In genomic region chr9:32486839-32487562, GRCh38 we compare ENCODE assay signal across 25 cellular contexts. TPM values are rescaled to one million over a fixed set of nuclear protein-coding genes. Genes with fewer than 3 reads are reported as not detected.
DNase-seq lines count a peak whose midpoint lies in the region; ATAC-seq, FAIRE-seq and TF ChIP-seq lines count a peak whose summit lies in the region.
"Had no signal": no experiment of that assay in that cellular context is flagged by ENCODE, and none has a peak within 500 bp of the region (broad histone marks: within the 10 kb centered on the region; RNA-seq: fewer than 3 reads in every experiment).

No MANE protein-coding gene starts in this region.

- no peak overlapping the region for H2AFZ ChIP-seq in GM23248

- peaks cover 13% of the 10 kb centered on the region; the same call in 1 of the 2 replicates for H3F3A ChIP-seq in GM23248 (ENCODE audit: insufficient read depth)

- DNase-seq in A549 (ENCODE audit: low read depth in 1 of 2, low spot score in 1 of 2), result no peak
- peak; percentile 37 for DNase-seq in GM23248
- DNase-seq in central memory CD8-positive, alpha-beta T cell (ENCODE audit: low spot score in 2 of 2), result no peak
- no peak for DNase-seq in heart right ventricle
- DNase-seq in activated CD4-positive, alpha-beta T cell treated with anti-CD3 and anti-CD28 coated beads, Interleukin-2, amount 10 ng/mL, durations not matched to agents 24 days and 14 days, result no peak
- DNase-seq in natural killer cell, result no peak
- DNase-seq: ACHN; activated CD4-positive, CD25-positive, alpha-beta regulatory T cell treated with anti-CD3 and anti-CD28 coated beads, Interleukin-2, amount 50 U/mL, for 72 hours; activated effector memory CD4-positive, alpha-beta T cell treated with Interleukin-2 at 50 U/mL for 16 hours; amygdala; CD4-positive, alpha-beta T cell; effector memory CD8-positive, alpha-beta T cell; hypothalamus; NCI-H1048; NCI-H2107; NCI-H510A treated with DMSO at 0.1 percent for 48 hours; posterior cingulate gyrus; RPMI8226; stimulated activated CD4-positive, alpha-beta T cell treated with anti-CD3 and anti-CD28 coated beads, Interleukin-4, amount 100 ng/mL, for 24 hours had no signal

- no peak for TF ChIP-seq EP300 in A549 (IDR thresholded peaks at IDR 0.05)

- intact Hi-C loops in heart right ventricle (cut with DNase I) (no loop called here), natural killer cell (cut with micrococcal nuclease) (loop anchor here (10.0 kb wide), 1 partner anchor 92 kb away; no protein-coding TSS in a partner anchor)
- intact Hi-C loops in activated CD4-positive, alpha-beta T cell treated with anti-CD3 and anti-CD28 coated beads, Interleukin-2, amount 10 ng/mL, durations not matched to agents 24 days and 14 days (cut with micrococcal nuclease), result no loop called here

- H3K27me3 ChIP-seq in GM23248 (replicated peaks; ENCODE audit: insufficient read depth), result no peaks in the 10 kb centered on the region
- no peaks in the 10 kb centered on the region for H3K27me3 ChIP-seq in liver (ENCODE audit: control insufficient read depth in 4 of 4, insufficient read depth in 4 of 4, low read length in 3 of 4)
- H3K27me3 ChIP-seq in heart right ventricle, result no peaks in the 10 kb centered on the region

- H3K9ac ChIP-seq in GM23248 (no peak overlapping the region), liver (ENCODE audit: low read depth in 1 of 2, low read length in 2 of 2) (no peak overlapping the region)
- H3K9ac ChIP-seq: KMS-11 had no signal

- H4K20me1 ChIP-seq in GM23248 (ENCODE audit: insufficient read depth), result no peaks in the 10 kb centered on the region

- no peaks in the 10 kb centered on the region for H3K27me3 Mint-ChIP-seq in central memory CD8-positive, alpha-beta T cell
- H3K27me3 Mint-ChIP-seq in activated CD4-positive, alpha-beta T cell treated with anti-CD3 and anti-CD28 coated beads, Interleukin-2, amount 10 ng/mL, durations not matched to agents 24 days and 14 days, result no peaks in the 10 kb centered on the region
- H3K27me3 Mint-ChIP-seq in natural killer cell (ENCODE audit: low read depth in 2 of 2), result no peaks in the 10 kb centered on the region
- H3K27me3 Mint-ChIP-seq: CD4-positive, alpha-beta T cell; effector memory CD8-positive, alpha-beta T cell; memory B cell had no signal

- peak overlapping the region; percentile 64 for H3K27ac Mint-ChIP-seq in central memory CD8-positive, alpha-beta T cell (ENCODE audit: low read depth)
- H3K27ac Mint-ChIP-seq in activated CD4-positive, alpha-beta T cell treated with anti-CD3 and anti-CD28 coated beads, Interleukin-2, amount 10 ng/mL, durations not matched to agents 24 days and 14 days, result no peak overlapping the region
- H3K27ac Mint-ChIP-seq in natural killer cell, result peak overlapping the region in 1 of 2 donors; percentile 37
- H3K27ac Mint-ChIP-seq: CD4-positive, alpha-beta T cell; memory B cell had no signal

- H3K79me2 ChIP-seq in GM23248 (ENCODE audit: insufficient read depth), result no peaks in the 10 kb centered on the region

- no peak for FAIRE-seq in A549 (lab: Jason Lieb, UNC)
- FAIRE-seq: GM18507 had no signal

- H3K9me3 ChIP-seq in A549 (no peaks in the 10 kb centered on the region), GM23248 (ENCODE audit: low read depth) (no peaks in the 10 kb centered on the region), liver (ENCODE audit: control insufficient read depth in 4 of 4, low read length in 3 of 4) (no peaks in the 10 kb centered on the region), heart right ventricle (no peaks in the 10 kb centered on the region)

- no peak for TF ChIP-seq POLR2A in A549 (IDR thresholded peaks at IDR 0.05; ENCODE audit: low read length)

- no peaks in the 10 kb centered on the region for H3K4me1 Mint-ChIP-seq in central memory CD8-positive, alpha-beta T cell
- H3K4me1 Mint-ChIP-seq in activated CD4-positive, alpha-beta T cell treated with anti-CD3 and anti-CD28 coated beads, Interleukin-2, amount 10 ng/mL, durations not matched to agents 24 days and 14 days, result no peaks in the 10 kb centered on the region
- no peaks in the 10 kb centered on the region for H3K4me1 Mint-ChIP-seq in natural killer cell
- H3K4me1 Mint-ChIP-seq: memory B cell had no signal

- H3K27ac ChIP-seq in A549 (no peak overlapping the region), GM23248 (no peak overlapping the region), liver (ENCODE audit: low read depth in 1 of 2, low read length in 2 of 2) (no peak overlapping the region), heart right ventricle (no peak overlapping the region)
- H3K27ac ChIP-seq: KMS-11 had no signal

- peaks cover 17% of the 10 kb centered on the region; the same call in 1 of the 2 replicates for H3K36me3 ChIP-seq in GM23248 (ENCODE audit: low read depth)
- peaks cover 2 to 28% (median 22%) of the 10 kb centered on the region in 4 donors for H3K36me3 ChIP-seq in liver (ENCODE audit: control insufficient read depth in 4 of 4, insufficient read depth in 3 of 4, low read depth in 1 of 4, low read length in 3 of 4)
- H3K36me3 ChIP-seq in heart right ventricle, result peaks cover 0 to 100% (median 35%) of the 10 kb centered on the region in 9 donors

- no peaks in the 10 kb centered on the region for H3K9me3 Mint-ChIP-seq in central memory CD8-positive, alpha-beta T cell
- no peaks in the 10 kb centered on the region for H3K9me3 Mint-ChIP-seq in activated CD4-positive, alpha-beta T cell treated with anti-CD3 and anti-CD28 coated beads, Interleukin-2, amount 10 ng/mL, durations not matched to agents 24 days and 14 days
- no peaks in the 10 kb centered on the region for H3K9me3 Mint-ChIP-seq in natural killer cell
- H3K9me3 Mint-ChIP-seq: CD4-positive, alpha-beta T cell; effector memory CD8-positive, alpha-beta T cell; memory B cell; nephron had no signal

- TF ChIP-seq RAD21 in A549 (conservative IDR thresholded peaks at IDR 0.05 in 1 of 2, IDR thresholded peaks at IDR 0.05 in 1 of 2), result no peak
- TF ChIP-seq RAD21 in liver (IDR thresholded peaks at IDR 0.05), result peak in 1 of 2 donors; percentile 39

- H3K36me3 Mint-ChIP-seq in central memory CD8-positive, alpha-beta T cell (ENCODE audit: insufficient read depth), result peaks cover 78% of the 10 kb centered on the region
- H3K36me3 Mint-ChIP-seq in activated CD4-positive, alpha-beta T cell treated with anti-CD3 and anti-CD28 coated beads, Interleukin-2, amount 10 ng/mL, durations not matched to agents 24 days and 14 days (ENCODE audit: low read depth), result peaks cover 61% of the 10 kb centered on the region
- H3K36me3 Mint-ChIP-seq in natural killer cell, result peaks cover 48% of the 10 kb centered on the region

- H3K4me1 ChIP-seq in A549 (peaks cover 11% of the 10 kb centered on the region; the same call in 2 of the 3 replicates), GM23248 (ENCODE audit: insufficient read depth) (peaks cover 3% of the 10 kb centered on the region; the same call in 1 of the 2 replicates), liver (ENCODE audit: control insufficient read depth in 4 of 4, insufficient read depth in 4 of 4, low read length in 3 of 4) (peaks cover 3 to 20% (median 14%) of the 10 kb centered on the region in 4 donors), heart right ventricle (no peaks in the 10 kb centered on the region)

- in situ Hi-C loops in GM23248 (cut with MboI), result no loop called here

- ATAC-seq in A549, result peak in 1 of 2 experiments; percentile 26; a peak in 1 of 6 replicates
- ATAC-seq in central memory CD8-positive, alpha-beta T cell (replicated peaks; ENCODE audit: extremely low read depth, poor library complexity, severe bottlenecking), result no peak
- no peak for ATAC-seq in heart right ventricle
- no peak for ATAC-seq in HG02623 (IDR thresholded peaks at IDR 0.05; ENCODE audit: unreplicated experiment)
- ATAC-seq in natural killer cell, result no peak
- ATAC-seq: effector memory CD8-positive, alpha-beta T cell had no signal

- CTCF ChIA-PET in A549 (lab: Yijun Ruan, JAX), result interaction anchor here (0.5 to 2.3 kb wide), 4 partner anchors 31 to 481 kb away, joined by 3 to 7 read pairs (median 4); partner anchors contain the start of gene RIGI

- H3K4me2 ChIP-seq in A549 (peak overlapping the region; percentile 58), GM23248 (ENCODE audit: unreplicated experiment) (no peak overlapping the region)
- H3K4me2 ChIP-seq: KMS-11 had no signal

- TF ChIP-seq CTCF in A549 (IDR thresholded peaks at IDR 0.05) (no peak), liver (IDR thresholded peaks at IDR 0.05; ENCODE audit: low read depth, low read length, missing input control) (no peak), heart right ventricle (IDR thresholded peaks at IDR 0.05) (no peak), natural killer cell (IDR thresholded peaks at IDR 0.05) (no peak)

- H3K4me3 Mint-ChIP-seq in central memory CD8-positive, alpha-beta T cell, result no peak overlapping the region
- H3K4me3 Mint-ChIP-seq in activated CD4-positive, alpha-beta T cell treated with anti-CD3 and anti-CD28 coated beads, Interleukin-2, amount 10 ng/mL, durations not matched to agents 24 days and 14 days, result no peak overlapping the region
- no peak overlapping the region for H3K4me3 Mint-ChIP-seq in natural killer cell
- H3K4me3 Mint-ChIP-seq: CD4-positive, alpha-beta T cell; effector memory CD8-positive, alpha-beta T cell; memory B cell; nephron had no signal

- WGBS in A549 (ENCODE audit: missing lambda C conversion rate), result 56% methylated on average over 2 of the region's 2 CpGs
- 55 to 64% methylated on average over 2 of the region's 2 CpGs for WGBS in GM23248 (ENCODE audit: low coverage in 1 of 2, low lambda C conversion rate in 2 of 2, missing lambda C conversion rate in 2 of 2), 2 experiments
- WGBS in liver, result 38% methylated on average over 2 of the region's 2 CpGs
- WGBS in heart right ventricle, 2 donors, result 87 to 88% methylated on average over 2 of the region's 2 CpGs

- POLR2A ChIA-PET in A549 (lab: Yijun Ruan, JAX), result interaction anchor here (0.6 kb wide), 1 partner anchor 25 kb away, joined by 6 read pairs; no protein-coding TSS in a partner anchor

- H3K4me3 ChIP-seq in A549, result no peak overlapping the region
- no peak overlapping the region for H3K4me3 ChIP-seq in GM23248
- H3K4me3 ChIP-seq in liver (ENCODE audit: low read depth in 1 of 3, low read length in 3 of 3), result no peak overlapping the region
- no peak overlapping the region for H3K4me3 ChIP-seq in heart right ventricle

- H3K9me2 ChIP-seq in GM23248 (ENCODE audit: insufficient read depth), result no peaks in the 10 kb centered on the region

RNA-seq across cellular contexts. Expression of gene RIGI, which starts 39.0 kb away (rescaled TPM):
- 3.9 and 4.8 TPM in 2 replicates for polyA plus RNA-seq in A549 (2011; rRNA removed)
- polyA plus RNA-seq in A549 (2012; cell fraction: cytosol; rRNA removed), result 0.38 and 0.49 TPM in 2 replicates
- 0.46 and 0.69 TPM in 2 replicates for polyA plus RNA-seq in A549 (2012; cell fraction: nucleus; rRNA removed)
- polyA plus RNA-seq in A549 (2017; fragmentation: RNase III; extraction: RNeasy Plus Mini Kit Qiagen cat#74134 plus additional on column Dnase treatment), result 3.8 to 4.8 TPM (median 4.1 TPM) in 3 replicates
- 1.7 and 2.3 TPM in 2 replicates for polyA minus RNA-seq in A549 (2011; rRNA and poly(A)+ RNA removed)
- total RNA-seq in GM23248 (2014; rRNA removed; shearing (Covaris generic)), result 5.4 and 8.2 TPM in 2 replicates
- polyA plus RNA-seq in GM23248 (2016; fragmentation: Nextera tagmentation; extraction: Ambion mirVana), result 3.9 and 5.1 TPM in 2 replicates
- 1 to 10 TPM; 6.7 to 7.4 TPM for total RNA-seq in liver
- polyA plus RNA-seq in liver, result 1 to 10 TPM; 2.6 to 5.9 TPM
- total RNA-seq in heart right ventricle, result 10 to 100 TPM in 1 of 10 donors, 1 to 10 TPM in 9; 3.0 to 15.2 (median 5.0) TPM
- polyA plus RNA-seq in heart right ventricle, result 1 to 10 TPM; 1.5 to 2.3 TPM
- total RNA-seq in activated CD4-positive, alpha-beta T cell treated with anti-CD3 and anti-CD28 coated beads, Interleukin-2, amount 10 ng/mL, durations not matched to agents 24 days and 14 days, result 5.5 and 6.1 TPM in 2 replicates
- 10 to 100 TPM; 13.8 to 21.3 (median 15.7) TPM for total RNA-seq in natural killer cell
